In the genomic region with DNA sequence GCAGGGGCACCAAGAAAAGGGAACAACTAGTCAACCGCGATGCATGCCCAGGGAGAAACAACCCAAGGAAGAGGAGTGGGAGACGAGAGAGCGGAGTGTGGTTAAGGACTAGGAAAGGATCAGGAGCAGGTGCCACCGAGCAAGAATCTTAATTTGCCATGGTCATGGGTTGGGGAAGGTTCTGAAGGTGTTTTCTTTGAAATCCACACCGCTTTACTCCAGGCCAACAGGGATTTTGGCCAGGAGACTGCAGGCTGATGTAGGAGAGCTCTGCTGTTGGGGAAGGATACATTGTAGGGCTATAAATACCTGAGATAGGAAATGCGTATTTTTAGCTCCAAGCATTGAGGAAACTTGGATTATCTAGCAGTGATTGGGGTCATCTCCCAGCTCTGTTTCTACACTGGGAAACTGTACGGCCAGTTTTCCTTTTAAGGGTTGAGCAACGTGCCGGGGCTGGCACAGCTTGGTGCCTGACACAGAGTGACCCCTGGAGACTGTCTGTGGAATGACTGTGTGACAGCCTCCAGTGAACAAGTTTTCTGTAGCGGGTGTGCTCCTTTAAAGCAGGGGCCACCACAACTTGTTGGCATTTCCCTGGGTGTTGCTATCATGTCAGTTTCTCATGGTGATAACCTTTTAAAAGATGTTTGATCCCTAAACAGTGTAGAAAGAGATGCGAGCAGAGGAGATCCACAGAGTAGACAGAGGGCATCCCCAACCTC, we compare ENCODE assay signal across 11 cellular contexts. TPM values are rescaled to one million over a fixed set of nuclear protein-coding genes. Genes with fewer than 3 reads are reported as not detected.
A peak's percentile ranks its signal among the peaks of the same experiment; 100 is the strongest.
DNase-seq lines count a peak whose midpoint lies in the region; ATAC-seq and TF ChIP-seq lines count a peak whose summit lies in the region.
"Had no signal": no experiment of that assay in that cellular context is flagged by ENCODE, and none has a peak within 500 bp of the region (broad histone marks: within the 10 kb centered on the region; RNA-seq: fewer than 3 reads in every experiment).

No MANE protein-coding gene starts in this region.

- H3K27ac ChIP-seq in left lung: no peak overlapping the region
- H3K27ac ChIP-seq: thoracic aorta had no signal

- H3K27me3 ChIP-seq in left lung: peaks cover 0 to 9% of the 10 kb centered on the region in 2 donors

- peak; percentile 4 for DNase-seq in stimulated activated CD4-positive, alpha-beta T cell treated with anti-CD3 and anti-CD28 coated beads, Interleukin-15, amount 100 ng/mL, for 24 hours
- no peak for DNase-seq in stimulated activated CD4-positive, alpha-beta T cell treated with anti-CD3 and anti-CD28 coated beads, Interleukin-1b, Interleukin-23, amount 100 ng/mL, for 48 hours
- DNase-seq in astrocyte of the hippocampus (ENCODE audit: low read depth, low spot score) (peak; percentile 34), left lung (no peak), NCI-H146 (lab: John Stamatoyannopoulos, UW) (no peak), hepatic stellate cell (ENCODE audit: low spot score) (no peak), RKO (ENCODE audit: low spot score) (no peak)
- no peak for DNase-seq in NK-92 treated with Interleukin-12 subunit alpha and Interleukin-12 subunit beta, amount 100 ng/mL, for 24 hours (lab: John Stamatoyannopoulos, UW)

- no peaks in the 10 kb centered on the region for H3K4me1 ChIP-seq in left lung

- no peaks in the 10 kb centered on the region for H3K9me3 ChIP-seq in left lung
- H3K9me3 ChIP-seq: thoracic aorta had no signal

- H3K36me3 ChIP-seq in left lung: no peaks in the 10 kb centered on the region
- H3K36me3 ChIP-seq: thoracic aorta had no signal

- TF ChIP-seq CTCF in left lung (IDR thresholded peaks at IDR 0.05): no peak

- intact Hi-C loops in left lung (cut with DNase I): no loop called here

- no peak overlapping the region for H3K4me3 ChIP-seq in left lung
- H3K4me3 ChIP-seq: thoracic aorta had no signal

- ATAC-seq in left lung: peak; percentile 44

RNA-seq across cellular contexts. Expression of a gene that starts 34.2 kb away (rescaled TPM):
- under 1 TPM; 0.50 to 0.89 TPM for total RNA-seq in left lung
- total RNA-seq: activated CD8-positive, alpha-beta memory T cell treated with anti-CD3 and anti-CD28 coated beads for 36 hours; pulmonary artery endothelial cell had no signal

Comparison
In these comparisons a context has a peak if more than half of its experiments do, and no peak if none do; other contexts are left out.
1. DNase-seq: peak in stimulated activated CD4-positive, alpha-beta T cell treated with anti-CD3 and anti-CD28 coated beads, Interleukin-15, amount 100 ng/mL, for 24 hours (single experiment) and astrocyte of the hippocampus (single experiment); none in stimulated activated CD4-positive, alpha-beta T cell treated with anti-CD3 and anti-CD28 coated beads, Interleukin-1b, Interleukin-23, amount 100 ng/mL, for 48 hours (single experiment), left lung (0 of 2), NK-92 treated with Interleukin-12 subunit alpha and Interleukin-12 subunit beta, amount 100 ng/mL, for 24 hours (single experiment), NCI-H146 (single experiment), hepatic stellate cell (single experiment) and RKO (single experiment).